8 cellular contexts compared by ENCODE assay signal in genomic region chr18:44679056-44679911, GRCh38. TPM values are rescaled to one million over a fixed set of nuclear protein-coding genes. Genes with fewer than 3 reads are reported as not detected.
DNase-seq lines count a peak whose midpoint lies in the region; ATAC-seq and TF ChIP-seq lines count a peak whose summit lies in the region.

No MANE protein-coding gene starts in this region.

- H3K4me3 ChIP-seq in coronary artery (peak overlapping the region; percentile 92), left lung (peak overlapping the region; percentile 62 to 65)

- H3K9me3 ChIP-seq in left lung = no peaks in the 10 kb centered on the region

- intact Hi-C loops in left lung (cut with DNase I) = no loop called here

- TF ChIP-seq CTCF in coronary artery (IDR thresholded peaks at IDR 0.05) (peak; percentile 41), left lung (IDR thresholded peaks at IDR 0.05) (peak; percentile 45 to 71)

- H3K4me1 ChIP-seq in left lung = peaks cover 3 to 19% of the 10 kb centered on the region in 2 donors

- H3K36me3 ChIP-seq in left lung = no peaks in the 10 kb centered on the region

- H3K27ac ChIP-seq in coronary artery (peak overlapping the region; percentile 94 to 96), left lung (peak overlapping the region; percentile 94 to 96)

- ATAC-seq in GM18909 (IDR thresholded peaks at IDR 0.05; ENCODE audit: poor library complexity, unreplicated experiment) = peak; percentile 91
- ATAC-seq in HG03139 (IDR thresholded peaks at IDR 0.05; ENCODE audit: unreplicated experiment) = peak; percentile 87
- peak; percentile 98 for ATAC-seq in left lung

- DNase-seq in AG20443 (ENCODE audit: low spot score) (peak; percentile 95), NCI-H2196 treated with DMSO at 0.1 percent for 48 hours (lab: John Stamatoyannopoulos, UW; ENCODE audit: unreplicated experiment) (peak; percentile 76), coronary artery (ENCODE audit: low spot score) (peak; percentile 89), left lung (peak; percentile 86 to 91)
- DNase-seq in activated CD4-positive, alpha-beta T cell treated with anti-CD3 and anti-CD28 coated beads for 4 hours = peak; percentile 53 to 60
- DNase-seq in stimulated activated CD4-positive, alpha-beta T cell treated with anti-CD3 and anti-CD28 coated beads, Interleukin-2, amount 100 ng/mL, for 24 hours = peak; percentile 75 to 78

- peaks cover 0 to 63% of the 10 kb centered on the region in 2 donors for H3K27me3 ChIP-seq in left lung

RNA-seq across cellular contexts. Expression of gene SETBP1, which starts 1.4 kb away (rescaled TPM):
- 10 to 100 TPM; 26.4 to 27.5 TPM for total RNA-seq in left lung

Comparison
In these comparisons a context has a peak if more than half of its experiments do, and no peak if none do; other contexts are left out.
1. Peak in every context shown above with its lines: DNase-seq, ATAC-seq, H3K4me3 ChIP-seq and H3K27ac ChIP-seq.